9 cellular contexts compared by ENCODE assay signal in genomic region chrX:153157450-153157849, GRCh38. TPM values are rescaled to one million over a fixed set of nuclear protein-coding genes. Genes with fewer than 3 reads are reported as not detected.
"Had no signal": no experiment of that assay in that cellular context is flagged by ENCODE, and none has a peak within 500 bp of the region (broad histone marks: within the 10 kb centered on the region; RNA-seq: fewer than 3 reads in every experiment).

No MANE protein-coding gene starts in this region.

- H3K4me3 ChIP-seq: GM23248 had no signal

- FAIRE-seq: H54, HTR-8/SVneo had no signal

- H3K9ac ChIP-seq: GM23248 had no signal

- H2AFZ ChIP-seq: GM23248 had no signal

- DNase-seq: GM23248, GOT3, H9, HCEC 1CT, IMR-90, KG1 had no signal

- H3K27ac ChIP-seq: GM23248 had no signal

RNA-seq across cellular contexts. Expression of gene MAGEA1, which starts 21.6 kb away (rescaled TPM):
- total RNA-seq: GM23248, H9, HT-29, IMR-90 had no signal
- polyA plus RNA-seq: GM23248, IMR-90 had no signal
